Comparison of ENCODE assay signal across 8 cellular contexts in the genomic region with DNA sequence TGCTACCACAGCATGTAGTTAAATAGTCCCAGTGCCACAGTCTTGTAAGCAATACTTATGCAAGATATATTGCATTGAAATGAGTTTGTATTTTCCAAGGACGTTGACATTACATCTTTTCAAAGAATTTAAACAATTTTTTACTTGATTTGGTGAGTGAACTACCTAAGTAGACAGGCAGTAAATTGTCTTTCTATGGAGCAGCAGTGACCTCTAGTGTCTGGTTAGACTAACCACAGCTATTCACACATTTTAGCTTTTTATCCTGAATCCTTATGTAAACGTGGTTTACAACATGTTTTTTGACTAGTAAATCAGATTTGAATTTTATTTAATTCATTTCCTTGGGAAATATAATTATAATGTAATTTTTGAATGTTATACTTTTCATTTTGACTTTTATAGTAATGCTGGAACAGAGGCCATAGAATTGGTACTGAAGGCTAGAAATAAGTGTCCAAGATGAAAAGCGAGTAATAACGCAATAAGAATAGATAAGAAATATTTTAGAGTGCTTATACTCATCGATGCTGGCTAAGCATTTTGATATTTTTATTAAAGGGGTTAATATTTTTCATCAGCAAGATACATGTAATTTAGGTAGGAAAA. TPM values are rescaled to one million over a fixed set of nuclear protein-coding genes. Genes with fewer than 3 reads are reported as not detected.
DNase-seq lines count a peak whose midpoint lies in the region; ATAC-seq, FAIRE-seq and TF ChIP-seq lines count a peak whose summit lies in the region.

No MANE protein-coding gene starts in this region.

- intact Hi-C loops in ascending aorta (cut with DNase I) (no loop called here), transverse colon (cut with DNase I; ENCODE audit: low total_unique reads) (no loop called here)

- H3K4me3 ChIP-seq in ascending aorta, result no peak overlapping the region
- H3K4me3 ChIP-seq in transverse colon, result no peak overlapping the region

- H3K9me3 ChIP-seq in ascending aorta, result no peaks in the 10 kb centered on the region
- H3K9me3 ChIP-seq in transverse colon, result no peaks in the 10 kb centered on the region

- peak; percentile 77 for ATAC-seq in HG02798 (IDR thresholded peaks at IDR 0.05; ENCODE audit: poor library complexity, unreplicated experiment)

- H3K4me1 ChIP-seq in ascending aorta, result no peaks in the 10 kb centered on the region
- peaks cover 0 to 3% (median 0%) of the 10 kb centered on the region in 4 donors for H3K4me1 ChIP-seq in transverse colon

- no peak overlapping the region for H3K27ac ChIP-seq in ascending aorta
- no peak overlapping the region for H3K27ac ChIP-seq in transverse colon

- no peak for TF ChIP-seq EP300 in transverse colon (IDR thresholded peaks at IDR 0.05; ENCODE audit: low read depth)

- peak; percentile 7 for DNase-seq in AG08396 (ENCODE audit: low spot score)
- no peak for DNase-seq in GM12892 (ENCODE audit: insufficient read length)
- DNase-seq in NCI-H2081 treated with DMSO at 0.1 percent for 48 hours (lab: John Stamatoyannopoulos, UW), result peak; percentile 2
- DNase-seq in ascending aorta (ENCODE audit: low spot score in 2 of 2), result no peak
- no peak for DNase-seq in transverse colon
- DNase-seq in activated CD4-positive, CD25-positive, alpha-beta regulatory T cell (lab: John Stamatoyannopoulos, UW), result no peak

- TF ChIP-seq CTCF in ascending aorta (IDR thresholded peaks at IDR 0.05) (peak in 2 of 3 experiments; percentile 43 to 64), transverse colon (IDR thresholded peaks at IDR 0.05) (peak; percentile 66 to 75 (median 71))

- H3K27me3 ChIP-seq in ascending aorta (no peaks in the 10 kb centered on the region), transverse colon (peaks cover 44% of the 10 kb centered on the region)

- H3K36me3 ChIP-seq in ascending aorta, result no peaks in the 10 kb centered on the region
- no peaks in the 10 kb centered on the region for H3K36me3 ChIP-seq in transverse colon

- FAIRE-seq in GM12892 (lab: Jason Lieb, UNC), result peak; percentile 50
- FAIRE-seq in islet of Langerhans (lab: Jason Lieb, UNC), result peak; percentile 97

- TF ChIP-seq POLR2A in GM12892 (IDR thresholded peaks at IDR 0.05; ENCODE audit: low read depth, low read length), result no peak
- no peak for TF ChIP-seq POLR2A in transverse colon (IDR thresholded peaks at IDR 0.05)

- in situ Hi-C loops in transverse colon (cut with MboI; ENCODE audit: low pct_ligation_motif_present in 1 of 4, low pct_unique_long_range_greater_than_20kb in 1 of 4, low sequenced_read_pairs in 3 of 4), result no loop called here

- 29 to 32% methylated on average over 5 of the region's 5 CpGs for WGBS in transverse colon (ENCODE audit: low coverage in 1 of 2), 2 donors

RNA-seq across cellular contexts. Expression of gene LRRTM3, which starts 5.6 kb away (rescaled TPM):
- not detected for polyA plus RNA-seq in GM12892 (2012; ENCODE audit: missing spikeins)
- total RNA-seq in ascending aorta, result not detected
- not detected for total RNA-seq in transverse colon

Comparison
In these comparisons a context has a peak if more than half of its experiments do, and no peak if none do; other contexts are left out.
1. DNase-seq: peak in AG08396 (single experiment) and NCI-H2081 treated with DMSO at 0.1 percent for 48 hours (single experiment); none in GM12892 (single experiment), ascending aorta (0 of 2), transverse colon (single experiment) and activated CD4-positive, CD25-positive, alpha-beta regulatory T cell (0 of 4).